ENCODE assay signal across 17 cellular contexts in genomic region chr11:63504933-63505586, GRCh38. TPM values are rescaled to one million over a fixed set of nuclear protein-coding genes. Genes with fewer than 3 reads are reported as not detected.
A peak's percentile ranks its signal among the peaks of the same experiment; 100 is the strongest.
DNase-seq lines count a peak whose midpoint lies in the region; FAIRE-seq and TF ChIP-seq lines count a peak whose summit lies in the region.
"Had no signal": no experiment of that assay in that cellular context is flagged by ENCODE, and none has a peak within 500 bp of the region (broad histone marks: within the 10 kb centered on the region; RNA-seq: fewer than 3 reads in every experiment).

No MANE protein-coding gene starts in this region.

- peak overlapping the region; percentile 24 for H4K5ac ChIP-seq in H1 (ENCODE audit: insufficient read length, low read depth, low read length)

- H3K4me1 ChIP-seq in Loucy (ENCODE audit: insufficient read depth, low read length, poor library complexity, severe bottlenecking) (peaks cover 75% of the 10 kb centered on the region), H1 (replicated peaks in 1 of 4; ENCODE audit: control insufficient read depth in 3 of 4, insufficient read depth in 4 of 4, low read length in 3 of 4) (peaks cover 10 to 19% (median 15%) of the 10 kb centered on the region in 4 experiments), neuronal stem cell (ENCODE audit: control insufficient read depth in 2 of 2, insufficient read depth in 1 of 2, low read depth in 1 of 2, low read length in 2 of 2) (no peaks in the 10 kb centered on the region)

- H4K20me1 ChIP-seq in Loucy (ENCODE audit: insufficient read depth, low read length, poor library complexity, severe bottlenecking) (no peaks in the 10 kb centered on the region), H1 (replicated peaks in 1 of 2; ENCODE audit: control insufficient read depth in 1 of 2, insufficient read depth in 2 of 2, low read length in 2 of 2) (no peaks in the 10 kb centered on the region)

- H2BK120ac ChIP-seq in H1 (replicated peaks; ENCODE audit: low read depth, low read length) (peak overlapping the region; percentile 35), neuronal stem cell (ENCODE audit: low read depth, low read length) (no peak overlapping the region)

- H3K27ac ChIP-seq in C4-2B (peak overlapping the region; percentile 48), H1 (ENCODE audit: low read depth, low read length) (no peak overlapping the region), neuronal stem cell (replicated peaks; ENCODE audit: low read length) (no peak overlapping the region)
- H3K27ac ChIP-seq: coronary artery, sigmoid colon, SJSA1 had no signal

- peak overlapping the region; percentile 51 for H3K18ac ChIP-seq in H1 (ENCODE audit: extremely low read depth, low read length)
- H3K18ac ChIP-seq in neuronal stem cell (ENCODE audit: low read length) = peak overlapping the region; percentile 7

- no peaks in the 10 kb centered on the region for H3K23me2 ChIP-seq in H1 (ENCODE audit: low read depth, low read length)

- WGBS in H1 (ENCODE audit: extremely low coverage in 1 of 2, insufficient coverage in 1 of 2, insufficient read length in 1 of 2, insufficient replicate concordance in 2 of 2, low coverage in 1 of 2, low lambda C conversion rate in 2 of 2, missing lambda C conversion rate in 1 of 2), 2 experiments = 92% methylated on average over 4 of the region's 4 CpGs; no CpG with 5 or more reads in 1 of the 2 experiments
- no CpG with 5 or more reads among the region's 4 CpGs for WGBS in neuronal stem cell (ENCODE audit: extremely low coverage in 2 of 2, insufficient read length in 2 of 2, insufficient replicate concordance in 1 of 2), 2 donors

- no peak overlapping the region for H3K56ac ChIP-seq in H1 (replicated peaks; ENCODE audit: insufficient read length, low read depth, low read length)

- TF ChIP-seq EP300 in H1 (IDR thresholded peaks at IDR 0.05; ENCODE audit: borderline replicate concordance in 1 of 2, low read depth in 2 of 2, low read length in 2 of 2) = no peak

- TF ChIP-seq POLR2A in H1 (IDR thresholded peaks at IDR 0.05; ENCODE audit: control extremely low read depth in 1 of 2, low read depth in 2 of 2, low read length in 2 of 2) = no peak

- peaks cover 5% of the 10 kb centered on the region; the same call in 1 of the 2 replicates for H3F3A ChIP-seq in Loucy (ENCODE audit: low read depth)

- H2AFZ ChIP-seq in Loucy (ENCODE audit: low read length) (no peak overlapping the region), H1 (ENCODE audit: low read length) (no peak overlapping the region), neuronal stem cell (ENCODE audit: low read length) (no peak overlapping the region)

- H3K4me3 ChIP-seq in Loucy (ENCODE audit: low read length, poor library complexity, severe bottlenecking) (peak overlapping the region; percentile 74), H1 (ENCODE audit: extremely low read depth in 1 of 4, insufficient read depth in 2 of 4, low read depth in 3 of 4, low read length in 4 of 4) (no peak overlapping the region), neuronal stem cell (ENCODE audit: low read length in 2 of 2) (no peak overlapping the region)
- H3K4me3 ChIP-seq: sigmoid colon, SJSA1, upper lobe of left lung had no signal

- no peak for TF ChIP-seq RAD21 in H1 (IDR thresholded peaks at IDR 0.05 in 1 of 2, conservative IDR thresholded peaks at IDR 0.05 in 1 of 2; ENCODE audit: low read depth in 2 of 2, low read length in 2 of 2)

- no peak for FAIRE-seq in H1 (lab: Jason Lieb, UNC)

- H2AK5ac ChIP-seq in H1 (ENCODE audit: low read depth, low read length) = peak overlapping the region; percentile 5; the same call in 1 of the 2 replicates
- H2AK5ac ChIP-seq in neuronal stem cell (ENCODE audit: low read depth, low read length) = no peak overlapping the region

- H4K8ac ChIP-seq in H1 (ENCODE audit: extremely low read depth, insufficient read depth, low read length) (no peak overlapping the region; the same call in 1 of the 2 replicates), neuronal stem cell (ENCODE audit: low read depth, low read length) (no peak overlapping the region)

- H2BK15ac ChIP-seq in H1 (ENCODE audit: low read length) (peak overlapping the region; percentile 55; the same call in 1 of the 2 replicates), neuronal stem cell (ENCODE audit: low read length) (no peak overlapping the region)

- DNase-seq in H1 (ENCODE audit: low read depth in 1 of 2, low spot score in 2 of 2) = no peak
- no peak for DNase-seq in neuronal stem cell (ENCODE audit: low spot score)
- no peak for DNase-seq in activated CD4-positive, alpha-beta T cell treated with anti-CD3 and anti-CD28 coated beads, Interleukin-2, amount 50 U/mL, for 1 hour
- no peak for DNase-seq in SHP77 treated with DMSO at 0.1 percent for 48 hours (lab: John Stamatoyannopoulos, UW)
- DNase-seq in NCI-H1417 (lab: John Stamatoyannopoulos, UW) = no peak
- no peak for DNase-seq in SK-N-DZ (ENCODE audit: low spot score)
- DNase-seq: activated CD8-positive, alpha-beta T cell treated with anti-CD3 and anti-CD28 coated beads, Interleukin-2, amount 10 ng/mL, durations not matched to agents 7 days and 5 days; naive thymus-derived CD4-positive, alpha-beta T cell; NCI-H1092 treated with DMSO at 0.1 percent for 48 hours; NCI-H2227 treated with DMSO at 0.1 percent for 48 hours; sigmoid colon; stimulated activated CD4-positive, alpha-beta T cell treated with anti-CD3 and anti-CD28 coated beads, Interleukin-4, amount 100 ng/mL, for 4 hours had no signal

- H2BK20ac ChIP-seq in H1 (ENCODE audit: low read length) = peak overlapping the region; percentile 87

- CTCF ChIA-PET in H1 (lab: Charles Lee; ENCODE audit: partially characterized antibody) = interaction anchor here (0.6 to 8.2 kb wide), 4 partner anchors 15 to 372 kb away, joined by 3 to 97 read pairs (median 29); partner anchors contain the start of gene PLAAT5

- H3K23ac ChIP-seq in H1 (ENCODE audit: insufficient read length) = no peak overlapping the region
- H3K23ac ChIP-seq in neuronal stem cell (ENCODE audit: low read depth, low read length, poor library complexity) = no peak overlapping the region

- peak overlapping the region; percentile 14; the same call in 1 of the 2 replicates for H2BK5ac ChIP-seq in H1 (ENCODE audit: low read depth, low read length)
- no peak overlapping the region for H2BK5ac ChIP-seq in neuronal stem cell (ENCODE audit: low read length)

- H3K4ac ChIP-seq in H1 (replicated peaks; ENCODE audit: insufficient read length, low read depth, low read length) = no peak overlapping the region
- no peak overlapping the region for H3K4ac ChIP-seq in neuronal stem cell (ENCODE audit: low read length)

- POLR2A ChIA-PET in H1 (lab: Charles Lee; ENCODE audit: partially characterized antibody) = interaction anchor here (1.3 to 3.0 kb wide), 3 partner anchors 12 to 24 kb away, joined by 5 to 17 read pairs (median 9); partner anchors contain the start of gene PLAAT5

- peaks cover 29% of the 10 kb centered on the region for H3K79me2 ChIP-seq in Loucy (ENCODE audit: insufficient read depth, low read length)
- no peaks in the 10 kb centered on the region for H3K79me2 ChIP-seq in H1 (ENCODE audit: control insufficient read depth in 1 of 2, insufficient read depth in 2 of 2, low read length in 2 of 2)

- H3K14ac ChIP-seq in H1 (ENCODE audit: insufficient read length) (no peak overlapping the region), neuronal stem cell (ENCODE audit: low read length) (no peak overlapping the region)

- H3K4me2 ChIP-seq in Loucy (ENCODE audit: low read depth, low read length, poor library complexity, severe bottlenecking) (peak overlapping the region; percentile 88), H1 (ENCODE audit: insufficient read depth in 1 of 2, low read depth in 2 of 2, low read length in 2 of 2) (no peak overlapping the region), neuronal stem cell (ENCODE audit: insufficient read depth, low read length, poor library complexity, severe bottlenecking) (no peak overlapping the region)

- H3K9me3 ChIP-seq in Loucy (ENCODE audit: insufficient read depth, low read depth, low read length) = peaks cover 5% of the 10 kb centered on the region; the same call in 1 of the 2 replicates
- no peaks in the 10 kb centered on the region for H3K9me3 ChIP-seq in H1 (ENCODE audit: insufficient read depth in 2 of 2, low read depth in 1 of 2, low read length in 1 of 2)
- no peaks in the 10 kb centered on the region for H3K9me3 ChIP-seq in neuronal stem cell (replicated peaks in 1 of 2; ENCODE audit: control insufficient read depth in 2 of 2, insufficient read depth in 1 of 2, low read depth in 1 of 2, low read length in 2 of 2)

- TF ChIP-seq CTCF in C4-2B (conservative IDR thresholded peaks at IDR 0.05) (no peak), Loucy (conservative IDR thresholded peaks at IDR 0.05; ENCODE audit: low read length) (no peak), H1 (IDR thresholded peaks at IDR 0.05; ENCODE audit: control extremely low read depth in 1 of 3, insufficient read depth in 1 of 3, low read depth in 1 of 3, low read length in 3 of 3) (no peak)

- H3K36me3 ChIP-seq in Loucy (ENCODE audit: insufficient read depth, low read length) (no peaks in the 10 kb centered on the region), H1 (ENCODE audit: control insufficient read depth in 2 of 4, insufficient read depth in 4 of 4, low read length in 3 of 4) (0 out of 8 replicates have a peak, but pooled peaks cover 0 to 3% (median 0%) of the 10 kb centered on the region in 4 experiments), neuronal stem cell (replicated peaks in 1 of 2; ENCODE audit: control insufficient read depth in 2 of 2, insufficient read depth in 2 of 2, low read length in 2 of 2) (no peaks in the 10 kb centered on the region)
- H3K36me3 ChIP-seq: sigmoid colon, SJSA1, upper lobe of left lung had no signal

- H3K9ac ChIP-seq in Loucy (ENCODE audit: low read depth, low read length, poor library complexity, severe bottlenecking) (peak overlapping the region; percentile 56), H1 (replicated peaks in 1 of 4; ENCODE audit: extremely low read depth in 1 of 4, low read depth in 3 of 4, low read length in 3 of 4) (no peak overlapping the region), neuronal stem cell (ENCODE audit: low read depth, low read length, poor library complexity) (no peak overlapping the region)

- no peaks in the 10 kb centered on the region for H3K9me2 ChIP-seq in Loucy (replicated peaks; ENCODE audit: low read depth, low read length)

- H2BK12ac ChIP-seq in H1 (ENCODE audit: low read depth, low read length) = peak overlapping the region; percentile 90; the same call in 1 of the 2 replicates
- H2BK12ac ChIP-seq in neuronal stem cell (ENCODE audit: low read length) = no peak overlapping the region

- H3K79me1 ChIP-seq in H1 (ENCODE audit: low read depth, low read length) = no peaks in the 10 kb centered on the region
- no peaks in the 10 kb centered on the region for H3K79me1 ChIP-seq in neuronal stem cell (ENCODE audit: low read depth, low read length)

- H3K27me3 ChIP-seq in Loucy (ENCODE audit: insufficient read depth, low read length, poor library complexity, severe bottlenecking) (no peaks in the 10 kb centered on the region), H1 (replicated peaks in 1 of 4; ENCODE audit: control insufficient read depth in 3 of 4, extremely low read depth in 1 of 4, insufficient read depth in 3 of 4, low read length in 3 of 4) (no peaks in the 10 kb centered on the region), neuronal stem cell (ENCODE audit: control insufficient read depth in 3 of 3, insufficient read depth in 3 of 3, low read depth in 1 of 3, low read length in 3 of 3) (peaks cover 0 to 4% (median 0%) of the 10 kb centered on the region in 3 experiments)
- H3K27me3 ChIP-seq: sigmoid colon, SJSA1, upper lobe of left lung had no signal

- H4K91ac ChIP-seq in H1 (replicated peaks; ENCODE audit: insufficient read length, low read length) = peak overlapping the region; percentile 81
- H4K91ac ChIP-seq in neuronal stem cell (ENCODE audit: low read depth, low read length, poor library complexity) = no peak overlapping the region

RNA-seq across cellular contexts. Expression of gene LGALS12, which starts 0.8 kb away (rescaled TPM):
- total RNA-seq in H1 (2021; fragmentation: NEBNext Ultra II Directional; extraction: Animal tissue kit (Norgen Biotek cat#: 25700)) = 1.3 and 1.6 TPM in 2 replicates
- 2.9 and 3.2 TPM in 2 replicates for polyA plus RNA-seq in H1 (2011; rRNA removed)
- polyA plus RNA-seq in H1 (2011; cell fraction: cytosol; rRNA removed) = 2.7 TPM
- polyA plus RNA-seq in H1 (2011; cell fraction: nucleus; rRNA removed) = 3.4 TPM
- polyA plus RNA-seq in H1 (2012, experiment 1 of 2) = 1.1 to 1.9 TPM (median 1.6 TPM) in 4 replicates
- 1.1 TPM for polyA plus RNA-seq in H1 (2012, experiment 2 of 2)
- 0.83 TPM for polyA plus RNA-seq in H1 (2013, experiment 1 of 2)
- polyA plus RNA-seq in H1 (2013, experiment 2 of 2) = 0.90 TPM
- 3.0 and 3.5 TPM in 2 replicates for polyA minus RNA-seq in H1 (2011; rRNA and poly(A)+ RNA removed)
- not detected for polyA minus RNA-seq in H1 (2011; cell fraction: cytosol; rRNA and poly(A)+ RNA removed)
- 1.7 TPM for polyA minus RNA-seq in H1 (2011; cell fraction: nucleus; rRNA and poly(A)+ RNA removed)
- polyA plus RNA-seq in neuronal stem cell (2013, experiment 1 of 2) = not detected
- not detected for polyA plus RNA-seq in neuronal stem cell (2013, experiment 2 of 2)
- polyA plus RNA-seq in SK-N-DZ (2014; cell fraction: cytosol; rRNA removed) = not detected in 2 replicates
- polyA plus RNA-seq in SK-N-DZ (2014; cell fraction: nucleus; rRNA removed) = not detected in 2 replicates
- total RNA-seq: activated CD8-positive, alpha-beta T cell treated with anti-CD3 and anti-CD28 coated beads, Interleukin-2, amount 10 ng/mL, durations not matched to agents 7 days and 5 days had no signal
- polyA plus RNA-seq: naive thymus-derived CD4-positive, alpha-beta T cell had no signal

RNA-seq across cellular contexts. Expression of gene PLAAT5, which starts 14.1 kb away (rescaled TPM):
- 12.8 and 16.0 TPM in 2 replicates for total RNA-seq in H1 (2021; fragmentation: NEBNext Ultra II Directional; extraction: Animal tissue kit (Norgen Biotek cat#: 25700))
- 11.4 and 18.7 TPM in 2 replicates for polyA plus RNA-seq in H1 (2011; rRNA removed)
- 22.1 TPM for polyA plus RNA-seq in H1 (2011; cell fraction: cytosol; rRNA removed)
- 11.7 TPM for polyA plus RNA-seq in H1 (2011; cell fraction: nucleus; rRNA removed)
- polyA plus RNA-seq in H1 (2012, experiment 1 of 2) = 12.8 to 17.8 TPM (median 16.1 TPM) in 4 replicates
- 4.1 TPM for polyA plus RNA-seq in H1 (2012, experiment 2 of 2)
- polyA plus RNA-seq in H1 (2013, experiment 1 of 2) = 5.2 TPM
- 5.3 TPM for polyA plus RNA-seq in H1 (2013, experiment 2 of 2)
- polyA minus RNA-seq in H1 (2011; rRNA and poly(A)+ RNA removed) = 37.8 and 40.3 TPM in 2 replicates
- polyA minus RNA-seq in H1 (2011; cell fraction: cytosol; rRNA and poly(A)+ RNA removed) = 8.9 TPM
- polyA minus RNA-seq in H1 (2011; cell fraction: nucleus; rRNA and poly(A)+ RNA removed) = 14.6 TPM
- 0.89 TPM for polyA plus RNA-seq in neuronal stem cell (2013, experiment 1 of 2)
- polyA plus RNA-seq in neuronal stem cell (2013, experiment 2 of 2) = 0.72 TPM
- not detected in 2 replicates for polyA plus RNA-seq in SK-N-DZ (2014; cell fraction: cytosol; rRNA removed)
- not detected in 2 replicates for polyA plus RNA-seq in SK-N-DZ (2014; cell fraction: nucleus; rRNA removed)
- polyA plus RNA-seq: naive thymus-derived CD4-positive, alpha-beta T cell had no signal

RNA-seq across cellular contexts. Expression of gene PLAAT4, which starts 31.5 kb away (rescaled TPM):
- total RNA-seq in H1 (2021; fragmentation: NEBNext Ultra II Directional; extraction: Animal tissue kit (Norgen Biotek cat#: 25700)) = 2.6 and 2.8 TPM in 2 replicates
- polyA plus RNA-seq in H1 (2011; rRNA removed) = 3.9 and 4.1 TPM in 2 replicates
- polyA plus RNA-seq in H1 (2011; cell fraction: cytosol; rRNA removed) = 5.8 TPM
- 5.1 TPM for polyA plus RNA-seq in H1 (2011; cell fraction: nucleus; rRNA removed)
- 2.6 to 3.9 TPM (median 3.2 TPM) in 4 replicates for polyA plus RNA-seq in H1 (2012, experiment 1 of 2)
- polyA plus RNA-seq in H1 (2012, experiment 2 of 2) = 1.5 TPM
- polyA plus RNA-seq in H1 (2013, experiment 1 of 2) = 1.1 TPM
- polyA plus RNA-seq in H1 (2013, experiment 2 of 2) = 1.7 TPM
- polyA minus RNA-seq in H1 (2011; rRNA and poly(A)+ RNA removed) = 1.00 and 1.6 TPM in 2 replicates
- polyA minus RNA-seq in H1 (2011; cell fraction: cytosol; rRNA and poly(A)+ RNA removed) = 2.1 TPM
- 2.8 TPM for polyA minus RNA-seq in H1 (2011; cell fraction: nucleus; rRNA and poly(A)+ RNA removed)
- polyA plus RNA-seq in neuronal stem cell (2013, experiment 1 of 2) = not detected
- not detected for polyA plus RNA-seq in neuronal stem cell (2013, experiment 2 of 2)
- not detected in 2 replicates for polyA plus RNA-seq in SK-N-DZ (2014; cell fraction: cytosol; rRNA removed)
- polyA plus RNA-seq in SK-N-DZ (2014; cell fraction: nucleus; rRNA removed) = not detected in 2 replicates

RNA-seq across cellular contexts. Expression of gene PLAAT2, which starts 58.1 kb away (rescaled TPM):
- total RNA-seq in H1 (2021; fragmentation: NEBNext Ultra II Directional; extraction: Animal tissue kit (Norgen Biotek cat#: 25700)) = 0.61 TPM in 1 of 2 replicates, not detected in the other
- 0.39 and 0.42 TPM in 2 replicates for polyA plus RNA-seq in H1 (2011; rRNA removed)
- 0.36 TPM for polyA plus RNA-seq in H1 (2011; cell fraction: cytosol; rRNA removed)
- 0.64 TPM for polyA plus RNA-seq in H1 (2011; cell fraction: nucleus; rRNA removed)
- 0.28 to 0.50 TPM in 2 of 4 replicates, not detected in the others for polyA plus RNA-seq in H1 (2012, experiment 1 of 2)
- polyA plus RNA-seq in H1 (2012, experiment 2 of 2) = not detected
- polyA plus RNA-seq in H1 (2013, experiment 1 of 2) = 0.10 TPM
- polyA plus RNA-seq in H1 (2013, experiment 2 of 2) = 0.26 TPM
- polyA minus RNA-seq in H1 (2011; rRNA and poly(A)+ RNA removed) = not detected in 2 replicates
- polyA minus RNA-seq in H1 (2011; cell fraction: cytosol; rRNA and poly(A)+ RNA removed) = not detected
- polyA minus RNA-seq in H1 (2011; cell fraction: nucleus; rRNA and poly(A)+ RNA removed) = not detected
- polyA plus RNA-seq in neuronal stem cell (2013, experiment 1 of 2) = not detected
- not detected for polyA plus RNA-seq in neuronal stem cell (2013, experiment 2 of 2)
- not detected in 2 replicates for polyA plus RNA-seq in SK-N-DZ (2014; cell fraction: cytosol; rRNA removed)
- not detected in 2 replicates for polyA plus RNA-seq in SK-N-DZ (2014; cell fraction: nucleus; rRNA removed)
- polyA plus RNA-seq: naive thymus-derived CD4-positive, alpha-beta T cell had no signal
